8 cellular contexts compared by ENCODE assay signal in the genomic region with DNA sequence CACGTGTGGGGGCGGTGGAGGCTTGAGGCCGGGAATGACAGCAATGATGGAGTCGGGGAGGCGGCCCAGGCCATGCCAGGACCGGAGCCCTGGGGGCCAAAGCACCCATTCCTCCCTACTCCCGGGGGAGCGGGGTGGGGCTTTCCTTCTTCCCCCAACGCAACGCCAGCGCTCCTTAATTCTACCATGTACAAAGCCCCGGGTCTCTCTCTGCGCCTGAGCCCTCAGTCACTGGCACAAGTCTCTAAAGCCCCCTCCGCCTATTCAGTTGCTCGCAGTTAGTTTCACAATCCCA. TPM values are rescaled to one million over a fixed set of nuclear protein-coding genes. Genes with fewer than 3 reads are reported as not detected.
DNase-seq lines count a peak whose midpoint lies in the region; ATAC-seq and TF ChIP-seq lines count a peak whose summit lies in the region.

No MANE protein-coding gene starts in this region.

- H3K27ac Mint-ChIP-seq in CD4-positive, alpha-beta memory T cell = peak overlapping the region; percentile 44 to 92 (median 91)

- H3K79me2 ChIP-seq in neural cell (replicated peaks; ENCODE audit: insufficient read depth, low read length) = no peaks in the 10 kb centered on the region

- CTCF ChIA-PET in CD4-positive, alpha-beta memory T cell (lab: Charles Lee; ENCODE audit: partially characterized antibody) = interaction anchor here (0.5 to 10.8 kb wide), 11 partner anchors 10 to 379 kb away, joined by 3 to 219 read pairs (median 6); a partner anchor contains a TSS

- peaks cover 26% of the 10 kb centered on the region for H3K4me1 ChIP-seq in CD4-positive, alpha-beta memory T cell (ENCODE audit: insufficient read depth, low read length)
- H3K4me1 ChIP-seq in colonic mucosa = peaks cover 9% of the 10 kb centered on the region

- TF ChIP-seq RAD21 in Ishikawa (IDR thresholded peaks at IDR 0.05; ENCODE audit: low read depth) (no peak), neural cell (conservative IDR thresholded peaks at IDR 0.05) (no peak)

- H3K4me1 Mint-ChIP-seq in CD4-positive, alpha-beta memory T cell = peaks cover 19 to 36% (median 25%) of the 10 kb centered on the region in 4 donors

- peak overlapping the region; percentile 67 for H3K27ac ChIP-seq in CD4-positive, alpha-beta memory T cell (ENCODE audit: low read depth, low read length)
- H3K27ac ChIP-seq in colonic mucosa (peak overlapping the region; percentile 97), neural cell (ENCODE audit: low read length) (peak overlapping the region; percentile 83)

- H3K27me3 ChIP-seq in CD4-positive, alpha-beta memory T cell (ENCODE audit: insufficient read depth, low read length) = no peaks in the 10 kb centered on the region
- H3K27me3 ChIP-seq in colonic mucosa = no peaks in the 10 kb centered on the region
- no peaks in the 10 kb centered on the region for H3K27me3 ChIP-seq in neural cell (ENCODE audit: insufficient read depth, low read depth, low read length)

- H3K4me3 ChIP-seq in CD4-positive, alpha-beta memory T cell (ENCODE audit: low read length in 2 of 2) = peak overlapping the region in 1 of 2 donors; percentile 71
- H3K4me3 ChIP-seq in colonic mucosa = peak overlapping the region; percentile 67
- H3K4me3 ChIP-seq in neural cell (ENCODE audit: low read length) = peak overlapping the region; percentile 83

- H3K9me2 ChIP-seq in neural cell (ENCODE audit: insufficient read depth, low read length) = no peaks in the 10 kb centered on the region

- H3K9me3 ChIP-seq in CD4-positive, alpha-beta memory T cell (ENCODE audit: control insufficient read depth in 1 of 2, low read length in 2 of 2) = no peaks in the 10 kb centered on the region
- no peaks in the 10 kb centered on the region for H3K9me3 ChIP-seq in colonic mucosa
- H3K9me3 ChIP-seq in neural cell (ENCODE audit: low read length) = no peaks in the 10 kb centered on the region

- peaks cover 6% of the 10 kb centered on the region for H3K36me3 ChIP-seq in CD4-positive, alpha-beta memory T cell (ENCODE audit: insufficient read depth, low read length)
- H3K36me3 ChIP-seq in colonic mucosa (no peaks in the 10 kb centered on the region), neural cell (ENCODE audit: insufficient read depth, low read length) (no peaks in the 10 kb centered on the region)

- POLR2A ChIA-PET in CD4-positive, alpha-beta memory T cell (lab: Charles Lee; ENCODE audit: partially characterized antibody) = interaction anchor here (0.9 to 6.9 kb wide), 24 partner anchors 9 to 333 kb away, joined by 3 to 116 read pairs (median 7); a partner anchor contains a TSS

- TF ChIP-seq CTCF in colonic mucosa (IDR thresholded peaks at IDR 0.05) = no peak
- TF ChIP-seq CTCF in neural cell (IDR thresholded peaks at IDR 0.05; ENCODE audit: poor library complexity, severe bottlenecking) = no peak

- no peaks in the 10 kb centered on the region for H3K27me3 Mint-ChIP-seq in CD4-positive, alpha-beta memory T cell

- peaks cover 0 to 1% (median 0%) of the 10 kb centered on the region in 8 donors for H3K9me3 Mint-ChIP-seq in CD4-positive, alpha-beta memory T cell

- H3K9ac ChIP-seq in colonic mucosa (ENCODE audit: low read depth in 2 of 2, low read length in 2 of 2) (peak overlapping the region; percentile 68 to 81), neural cell (ENCODE audit: low read length) (peak overlapping the region; percentile 84)

- peak overlapping the region; percentile 60 for H2AFZ ChIP-seq in neural cell (ENCODE audit: low read depth, low read length)

- H3K36me3 Mint-ChIP-seq in CD4-positive, alpha-beta memory T cell = peaks cover 0 to 22% of the 10 kb centered on the region in 2 donors

- H3F3A ChIP-seq in neural cell (ENCODE audit: insufficient read depth, low read length, poor library complexity, severe bottlenecking) = peaks cover 9% of the 10 kb centered on the region

- no peak for TF ChIP-seq EP300 in Ishikawa (IDR thresholded peaks at IDR 0.05; ENCODE audit: borderline replicate concordance)
- no peak for TF ChIP-seq EP300 in neural cell (conservative IDR thresholded peaks at IDR 0.05; ENCODE audit: poor library complexity, severe bottlenecking)

- ATAC-seq in HG03039 (IDR thresholded peaks at IDR 0.05; ENCODE audit: unreplicated experiment) = no peak
- no peak for ATAC-seq in HG03565 (IDR thresholded peaks at IDR 0.05; ENCODE audit: unreplicated experiment)

- H3K4me2 ChIP-seq in neural cell (ENCODE audit: low read length) = peak overlapping the region; percentile 51

- no peak for DNase-seq in CD4-positive, alpha-beta memory T cell
- DNase-seq in colonic mucosa (no peak), NK-92 (lab: John Stamatoyannopoulos, UW; ENCODE audit: unreplicated experiment) (no peak), DMS114 treated with DMSO at 0.1 percent for 48 hours (lab: John Stamatoyannopoulos, UW; ENCODE audit: unreplicated experiment) (no peak)

- H3K4me3 Mint-ChIP-seq in CD4-positive, alpha-beta memory T cell = peak overlapping the region; percentile 49 to 90 (median 86)

- intact Hi-C loops in CD4-positive, alpha-beta memory T cell (cut with micrococcal nuclease) = no loop called here
- intact Hi-C loops in colonic mucosa (cut with DNase I) = no loop called here

- H4K20me1 ChIP-seq in neural cell (ENCODE audit: insufficient read depth) = no peaks in the 10 kb centered on the region

TF ChIP-seq in Ishikawa, 13 proteins besides CTCF, POLR2A, EP300 and RAD21:
- TF ChIP-seq ZBTB7A (IDR thresholded peaks at IDR 0.05; ENCODE audit: low read depth) (peak; percentile 32; the same call in 1 of the 2 replicates), NFIC (IDR thresholded peaks at IDR 0.05) (no peak), EGR1 (IDR thresholded peaks at IDR 0.05) (peak; percentile 80; the same call in 1 of the 2 replicates)

TF ChIP-seq in neural cell, 6 proteins besides CTCF, POLR2A, EP300 and RAD21:
- TF ChIP-seq MXI1 (conservative IDR thresholded peaks at IDR 0.05; ENCODE audit: poor library complexity, severe bottlenecking) = no peak
- TF ChIP-seq SMC3 (conservative IDR thresholded peaks at IDR 0.05; ENCODE audit: poor library complexity) = no peak
- no peak for TF ChIP-seq TAF1 (IDR thresholded peaks at IDR 0.05; ENCODE audit: low read depth)
- no peak for TF ChIP-seq POLR2AphosphoS5 (IDR thresholded peaks at IDR 0.05)
- no peak for TF ChIP-seq EZH2 (IDR thresholded peaks at IDR 0.05; ENCODE audit: borderline replicate concordance, insufficient read depth, low read length, poor library complexity, severe bottlenecking)
- TF ChIP-seq, protein P1, sequence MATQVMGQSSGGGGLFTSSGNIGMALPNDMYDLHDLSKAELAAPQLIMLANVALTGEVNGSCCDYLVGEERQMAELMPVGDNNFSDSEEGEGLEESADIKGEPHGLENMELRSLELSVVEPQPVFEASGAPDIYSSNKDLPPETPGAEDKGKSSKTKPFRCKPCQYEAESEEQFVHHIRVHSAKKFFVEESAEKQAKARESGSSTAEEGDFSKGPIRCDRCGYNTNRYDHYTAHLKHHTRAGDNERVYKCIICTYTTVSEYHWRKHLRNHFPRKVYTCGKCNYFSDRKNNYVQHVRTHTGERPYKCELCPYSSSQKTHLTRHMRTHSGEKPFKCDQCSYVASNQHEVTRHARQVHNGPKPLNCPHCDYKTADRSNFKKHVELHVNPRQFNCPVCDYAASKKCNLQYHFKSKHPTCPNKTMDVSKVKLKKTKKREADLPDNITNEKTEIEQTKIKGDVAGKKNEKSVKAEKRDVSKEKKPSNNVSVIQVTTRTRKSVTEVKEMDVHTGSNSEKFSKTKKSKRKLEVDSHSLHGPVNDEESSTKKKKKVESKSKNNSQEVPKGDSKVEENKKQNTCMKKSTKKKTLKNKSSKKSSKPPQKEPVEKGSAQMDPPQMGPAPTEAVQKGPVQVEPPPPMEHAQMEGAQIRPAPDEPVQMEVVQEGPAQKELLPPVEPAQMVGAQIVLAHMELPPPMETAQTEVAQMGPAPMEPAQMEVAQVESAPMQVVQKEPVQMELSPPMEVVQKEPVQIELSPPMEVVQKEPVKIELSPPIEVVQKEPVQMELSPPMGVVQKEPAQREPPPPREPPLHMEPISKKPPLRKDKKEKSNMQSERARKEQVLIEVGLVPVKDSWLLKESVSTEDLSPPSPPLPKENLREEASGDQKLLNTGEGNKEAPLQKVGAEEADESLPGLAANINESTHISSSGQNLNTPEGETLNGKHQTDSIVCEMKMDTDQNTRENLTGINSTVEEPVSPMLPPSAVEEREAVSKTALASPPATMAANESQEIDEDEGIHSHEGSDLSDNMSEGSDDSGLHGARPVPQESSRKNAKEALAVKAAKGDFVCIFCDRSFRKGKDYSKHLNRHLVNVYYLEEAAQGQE (IDR thresholded peaks at IDR 0.05; ENCODE audit: borderline replicate concordance) = no peak
TF ChIP-seq in neural cell: peak in this region for 0.

RNA-seq across cellular contexts. Expression of a gene that starts 0.2 kb away (rescaled TPM):
- total RNA-seq in CD4-positive, alpha-beta memory T cell = 1 to 10 TPM; 6.7 to 7.4 TPM
- polyA plus RNA-seq in CD4-positive, alpha-beta memory T cell = 1 to 10 TPM; 2.3 to 3.6 TPM
- 1 to 10 TPM; 2.8 to 3.0 TPM for total RNA-seq in colonic mucosa
- polyA plus RNA-seq in neural cell = 69.9 and 81.4 TPM in 2 replicates
- 22.6 and 45.8 TPM in 2 replicates for polyA minus RNA-seq in neural cell

RNA-seq across cellular contexts. Expression of a gene that starts 13.3 kb away (rescaled TPM):
- 10 to 100 TPM; 13.4 to 14.4 TPM for total RNA-seq in CD4-positive, alpha-beta memory T cell
- under 1 TPM in 1 of 2 donors, not detected in 1; 0.53 TPM for polyA plus RNA-seq in CD4-positive, alpha-beta memory T cell
- total RNA-seq in colonic mucosa = 1 to 10 TPM; 1.1 to 2.6 TPM
- polyA plus RNA-seq in neural cell = 5.6 and 7.6 TPM in 2 replicates
- polyA minus RNA-seq in neural cell = 1.4 and 2.2 TPM in 2 replicates

RNA-seq across cellular contexts. Expression of a gene that starts 15.4 kb away (rescaled TPM):
- total RNA-seq in CD4-positive, alpha-beta memory T cell = 100 to 1,000 TPM; 116 TPM
- polyA plus RNA-seq in CD4-positive, alpha-beta memory T cell = 100 to 1,000 TPM; 239 to 240 TPM
- total RNA-seq in colonic mucosa = 100 to 1,000 TPM; 116 to 129 TPM
- polyA plus RNA-seq in neural cell = 34.0 and 38.3 TPM in 2 replicates
- polyA minus RNA-seq in neural cell = 28.7 and 35.8 TPM in 2 replicates

RNA-seq across cellular contexts. Expression of a gene that starts 15.7 kb away (rescaled TPM):
- 10 to 100 TPM; 29.7 to 30.1 TPM for total RNA-seq in CD4-positive, alpha-beta memory T cell
- 10 to 100 TPM in 1 of 2 donors, 1 to 10 TPM in 1; 3.9 to 12.6 TPM for polyA plus RNA-seq in CD4-positive, alpha-beta memory T cell
- 10 to 100 TPM; 23.9 to 40.6 TPM for total RNA-seq in colonic mucosa
- 48.7 and 52.0 TPM in 2 replicates for polyA plus RNA-seq in neural cell
- 43.9 and 51.1 TPM in 2 replicates for polyA minus RNA-seq in neural cell

RNA-seq across cellular contexts. Expression of a gene that starts 27.7 kb away (rescaled TPM):
- total RNA-seq in CD4-positive, alpha-beta memory T cell = 100 to 1,000 TPM; 274 to 287 TPM
- polyA plus RNA-seq in CD4-positive, alpha-beta memory T cell = 10 to 100 TPM in 1 of 2 donors, under 1 TPM in 1; 0.84 to 24.4 TPM
- 100 to 1,000 TPM in 1 of 2 donors, 10 to 100 TPM in 1; 56.3 to 108 TPM for total RNA-seq in colonic mucosa
- 115 and 159 TPM in 2 replicates for polyA plus RNA-seq in neural cell
- 296 and 321 TPM in 2 replicates for polyA minus RNA-seq in neural cell
